Comparison of ENCODE assay signal across 1 cellular context in genomic region chr2:219028996-219029828, GRCh38.
TF ChIP-seq lines count a peak whose summit lies in the region.

No MANE protein-coding gene starts in this region.

TF ChIP-seq in GM12878, 131 proteins besides CTCF, POLR2A, EP300 and RAD21:
- TF ChIP-seq BACH1 (IDR thresholded peaks at IDR 0.05; ENCODE audit: borderline replicate concordance) = no peak
- TF ChIP-seq CUX1 (IDR thresholded peaks at IDR 0.05; ENCODE audit: insufficient replicate concordance, low read depth, low read length) = no peak
- no peak for TF ChIP-seq MTA2 (IDR thresholded peaks at IDR 0.05; ENCODE audit: low read depth)
- no peak for TF ChIP-seq USF1 (IDR thresholded peaks at IDR 0.05; ENCODE audit: borderline replicate concordance, extremely low read length, insufficient read depth, low read depth, low read length)
- TF ChIP-seq FOXK2 (IDR thresholded peaks at IDR 0.05) = no peak
- no peak for TF ChIP-seq TCF7 (IDR thresholded peaks at IDR 0.05; ENCODE audit: borderline replicate concordance)
- no peak for TF ChIP-seq TAF1 (IDR thresholded peaks at IDR 0.05; ENCODE audit: borderline replicate concordance, low read depth, low read length)
- no peak for TF ChIP-seq RELB (IDR thresholded peaks at IDR 0.05; ENCODE audit: low read depth)
- no peak for TF ChIP-seq HDAC2 (IDR thresholded peaks at IDR 0.05)
- no peak for TF ChIP-seq ZSCAN29 (IDR thresholded peaks at IDR 0.05)
- no peak for TF ChIP-seq CHD2 (IDR thresholded peaks at IDR 0.05; ENCODE audit: borderline replicate concordance, low read depth, low read length)
- TF ChIP-seq NFIC (IDR thresholded peaks at IDR 0.05; ENCODE audit: low read depth, low read length) = no peak
